8 cellular contexts compared by ENCODE assay signal in genomic region chr2:37688771-37689468, GRCh38.
DNase-seq lines count a peak whose midpoint lies in the region; ATAC-seq and FAIRE-seq lines count a peak whose summit lies in the region.

No MANE protein-coding gene starts in this region.

- H3K4me3 Mint-ChIP-seq in stimulated activated naive CD8-positive, alpha-beta T cell treated with anti-CD3 and anti-CD28 coated beads, Interleukin-15, amount 100 ng/mL, for 72 hours: no peak overlapping the region

- H3K27ac Mint-ChIP-seq in stimulated activated naive CD8-positive, alpha-beta T cell treated with anti-CD3 and anti-CD28 coated beads, Interleukin-15, amount 100 ng/mL, for 72 hours: no peak overlapping the region

- FAIRE-seq in GM19239 (lab: Jason Lieb, UNC): no peak

- no peaks in the 10 kb centered on the region for H3K27me3 Mint-ChIP-seq in stimulated activated naive CD8-positive, alpha-beta T cell treated with anti-CD3 and anti-CD28 coated beads, Interleukin-15, amount 100 ng/mL, for 72 hours

- H3K9me3 Mint-ChIP-seq in stimulated activated naive CD8-positive, alpha-beta T cell treated with anti-CD3 and anti-CD28 coated beads, Interleukin-15, amount 100 ng/mL, for 72 hours: peaks cover 0 to 11% of the 10 kb centered on the region in 2 donors

- no peak for ATAC-seq in stimulated activated naive CD8-positive, alpha-beta T cell treated with anti-CD3 and anti-CD28 coated beads, Interleukin-15, amount 100 ng/mL, for 72 hours
- no peak for ATAC-seq in GM18909 (IDR thresholded peaks at IDR 0.05; ENCODE audit: poor library complexity, unreplicated experiment)
- no peak for ATAC-seq in HG02870 (IDR thresholded peaks at IDR 0.05; ENCODE audit: unreplicated experiment)

- DNase-seq in HK-2 (ENCODE audit: unreplicated experiment): peak; percentile 73
- peak; percentile 93 for DNase-seq in astrocyte of the hippocampus (ENCODE audit: low read depth, low spot score)
- DNase-seq in iPS-NIHi11 (ENCODE audit: low spot score): peak; percentile 21
- DNase-seq in skeletal muscle cell (ENCODE audit: low read depth): peak; percentile 46
- no peak for DNase-seq in GM19239 (ENCODE audit: insufficient read length, low spot score)
- no peak for DNase-seq in stimulated activated naive CD8-positive, alpha-beta T cell treated with anti-CD3 and anti-CD28 coated beads, Interleukin-15, amount 100 ng/mL, for 72 hours

- peaks cover 12% of the 10 kb centered on the region for H3K4me1 Mint-ChIP-seq in stimulated activated naive CD8-positive, alpha-beta T cell treated with anti-CD3 and anti-CD28 coated beads, Interleukin-15, amount 100 ng/mL, for 72 hours

- H3K4me3 ChIP-seq in skeletal muscle cell (ENCODE audit: low read depth, low read length): no peak overlapping the region

Comparison
In these comparisons a context has a peak if more than half of its experiments do, and no peak if none do; other contexts are left out.
1. DNase-seq: peak in HK-2 (single experiment), astrocyte of the hippocampus (single experiment), iPS-NIHi11 (single experiment) and skeletal muscle cell (single experiment); none in GM19239 (single experiment) and stimulated activated naive CD8-positive, alpha-beta T cell treated with anti-CD3 and anti-CD28 coated beads, Interleukin-15, amount 100 ng/mL, for 72 hours (0 of 2).